In the genomic region with DNA sequence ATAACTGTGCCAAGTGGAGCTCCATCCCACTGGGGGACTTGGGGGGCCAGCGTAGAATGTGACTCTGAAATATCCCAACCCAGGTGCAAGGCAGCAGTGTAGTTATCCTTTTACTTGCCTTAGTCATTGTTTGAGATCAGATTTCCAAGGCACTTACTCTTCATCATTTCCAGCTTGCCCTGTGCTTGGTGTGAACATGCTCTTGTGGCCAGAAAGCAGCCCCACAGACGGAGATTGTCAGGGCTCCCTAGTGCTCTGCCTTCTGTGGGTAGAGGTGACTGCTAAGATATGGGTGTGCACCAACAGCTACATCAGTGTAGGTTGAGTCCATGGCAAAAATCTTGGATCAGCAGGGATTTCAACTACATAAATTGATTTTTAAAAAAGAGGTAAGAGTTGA, we compare ENCODE assay signal across 16 cellular contexts.
DNase-seq lines count a peak whose midpoint lies in the region; FAIRE-seq and TF ChIP-seq lines count a peak whose summit lies in the region.
"Had no signal": no experiment of that assay in that cellular context is flagged by ENCODE, and none has a peak within 500 bp of the region (broad histone marks: within the 10 kb centered on the region; RNA-seq: fewer than 3 reads in every experiment).

No MANE protein-coding gene starts in this region.

- no peak overlapping the region for H3K9ac ChIP-seq in astrocyte (ENCODE audit: low read length)

- no peaks in the 10 kb centered on the region for H4K20me1 ChIP-seq in astrocyte (ENCODE audit: insufficient read depth, low read length)

- TF ChIP-seq CTCF in MCF 10A (IDR thresholded peaks at IDR 0.05; ENCODE audit: unreplicated experiment): no peak
- no peak for TF ChIP-seq CTCF in breast epithelium (IDR thresholded peaks at IDR 0.05)
- TF ChIP-seq CTCF in astrocyte (IDR thresholded peaks at IDR 0.05; ENCODE audit: insufficient read depth, low read depth, low read length): no peak
- TF ChIP-seq CTCF in fibroblast of mammary gland (conservative IDR thresholded peaks at IDR 0.05; ENCODE audit: control insufficient read depth, insufficient read depth, low read depth, low read length): no peak

- H3K36me3 Mint-ChIP-seq in MCF 10A (ENCODE audit: insufficient read depth, unreplicated experiment) (peaks cover 5% of the 10 kb centered on the region), astrocyte (ENCODE audit: low read depth, unreplicated experiment) (no peaks in the 10 kb centered on the region)

- H3K27me3 Mint-ChIP-seq in MCF 10A (ENCODE audit: insufficient read depth, unreplicated experiment) (no peaks in the 10 kb centered on the region), astrocyte (ENCODE audit: low read depth, unreplicated experiment) (no peaks in the 10 kb centered on the region)

- TF ChIP-seq POLR2A in breast epithelium (IDR thresholded peaks at IDR 0.05): no peak

- intact Hi-C loops in MCF 10A (cut with micrococcal nuclease) (no loop called here), breast epithelium (cut with DNase I; ENCODE audit: low total_unique reads) (no loop called here)

- H3K27ac Mint-ChIP-seq in MCF 10A (ENCODE audit: low read depth, unreplicated experiment) (peak overlapping the region; percentile 96), astrocyte (ENCODE audit: unreplicated experiment) (peak overlapping the region; percentile 75)

- H3K9me3 Mint-ChIP-seq in MCF 10A (ENCODE audit: unreplicated experiment) (no peaks in the 10 kb centered on the region), astrocyte (ENCODE audit: unreplicated experiment) (no peaks in the 10 kb centered on the region)

- H3K9me3 ChIP-seq in breast epithelium (no peaks in the 10 kb centered on the region), astrocyte (ENCODE audit: insufficient read depth, low read depth, low read length) (no peaks in the 10 kb centered on the region)

- H3K27me3 ChIP-seq in breast epithelium (no peaks in the 10 kb centered on the region), astrocyte (ENCODE audit: insufficient read depth, low read length) (no peaks in the 10 kb centered on the region)

- H3K79me2 ChIP-seq in astrocyte (ENCODE audit: insufficient read depth, low read length): no peaks in the 10 kb centered on the region

- no peak overlapping the region for H3K4me3 ChIP-seq in breast epithelium
- H3K4me3 ChIP-seq in astrocyte (ENCODE audit: insufficient read depth, low read depth, low read length): no peak overlapping the region
- no peak overlapping the region for H3K4me3 ChIP-seq in fibroblast of mammary gland (ENCODE audit: control insufficient read depth, low read depth, low read length)

- no peaks in the 10 kb centered on the region for H3K4me1 ChIP-seq in breast epithelium
- H3K4me1 ChIP-seq in astrocyte (ENCODE audit: insufficient read depth, low read length): peaks cover 12% of the 10 kb centered on the region

- no TSS peak for BruUV-seq in MCF 10A (replicated peaks; lab: Mats Ljungman, UMichigan)

- H3K27ac ChIP-seq in breast epithelium (no peak overlapping the region), astrocyte (ENCODE audit: low read depth, low read length) (no peak overlapping the region)

- H3K4me1 Mint-ChIP-seq in MCF 10A (ENCODE audit: insufficient read depth, unreplicated experiment) (peaks cover 17% of the 10 kb centered on the region), astrocyte (ENCODE audit: low read depth, unreplicated experiment) (peaks cover 23% of the 10 kb centered on the region)

- CTCF ChIA-PET in MCF 10A (lab: Yijun Ruan, JAX): no interaction called here

- H3K4me2 ChIP-seq in astrocyte (ENCODE audit: low read length): no peak overlapping the region

- FAIRE-seq in astrocyte (lab: Jason Lieb, UNC) (no peak), frontal cortex (lab: Jason Lieb, UNC) (no peak)

- POLR2A ChIA-PET in MCF 10A (lab: Yijun Ruan, JAX): interaction anchor here (0.9 kb wide), 1 partner anchor 9 kb away, joined by 4 read pairs; no protein-coding TSS in a partner anchor

- no peaks in the 10 kb centered on the region for H3K36me3 ChIP-seq in breast epithelium
- H3K36me3 ChIP-seq in astrocyte (ENCODE audit: insufficient read depth, low read length): no peaks in the 10 kb centered on the region

- H3K4me3 Mint-ChIP-seq in MCF 10A (ENCODE audit: unreplicated experiment) (no peak overlapping the region), astrocyte (ENCODE audit: unreplicated experiment) (no peak overlapping the region)

- H2AFZ ChIP-seq in astrocyte (ENCODE audit: low read depth, low read length): no peak overlapping the region

- DNase-seq in MCF 10A (ENCODE audit: unreplicated experiment) (no peak), breast epithelium (ENCODE audit: low spot score in 2 of 2) (no peak), astrocyte (ENCODE audit: low read depth) (no peak), fibroblast of mammary gland (ENCODE audit: low read depth) (peak; percentile 31), DMS 273 treated with DMSO at 0.1 percent for 48 hours (lab: John Stamatoyannopoulos, UW) (no peak), A172 (ENCODE audit: low spot score) (no peak), frontal cortex (ENCODE audit: low spot score in 2 of 2) (no peak), H4 (ENCODE audit: low spot score) (no peak)
- DNase-seq: C1 segment of cervical spinal cord, HCEC 1CT, KBM-7, MM.1S, NCI-H1092 treated with DMSO at 0.1 percent for 48 hours, NCI-H1694, NCI-H526 treated with DMSO at 0.1 percent for 48 hours, SW 1271 had no signal
